ENCODE assay signal across 7 cellular contexts in the genomic region with DNA sequence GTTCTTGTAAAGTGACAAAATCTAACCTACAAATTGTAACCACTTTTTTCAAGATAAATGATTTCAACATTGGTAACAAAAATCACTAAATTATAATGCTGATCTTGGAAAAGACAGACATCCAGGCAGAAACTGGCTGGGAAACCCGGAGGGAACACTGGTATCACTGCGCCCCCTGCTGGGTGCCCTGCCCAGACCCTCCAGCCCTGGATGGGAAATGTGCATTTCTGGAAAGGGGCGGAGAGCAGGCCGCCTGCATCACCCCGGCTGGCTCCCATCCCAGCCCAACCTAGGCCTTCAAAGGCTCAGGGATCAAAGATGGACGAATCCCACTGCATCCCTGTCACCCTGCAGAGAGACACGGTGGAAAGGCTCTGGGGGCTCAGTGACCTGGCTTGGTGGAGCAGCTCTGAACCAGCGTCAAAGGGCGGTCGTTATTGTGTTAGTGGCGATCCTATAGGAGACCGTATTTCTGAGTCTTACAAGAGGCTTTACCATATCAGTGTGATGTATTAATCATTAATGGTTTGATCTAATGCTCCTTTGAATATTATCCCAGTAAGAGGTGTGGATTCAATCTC. TPM values are rescaled to one million over a fixed set of nuclear protein-coding genes. Genes with fewer than 3 reads are reported as not detected.
DNase-seq lines count a peak whose midpoint lies in the region; TF ChIP-seq lines count a peak whose summit lies in the region.

No MANE protein-coding gene starts in this region.

- no peaks in the 10 kb centered on the region for H3K9me3 Mint-ChIP-seq in MCF 10A (ENCODE audit: unreplicated experiment)
- H3K9me3 Mint-ChIP-seq in activated T-helper 2 cell treated with anti-CD3 and anti-CD28 coated beads, Interferon-gamma antibody, Interleukin-2, Interleukin-4, amounts not matched to agents 10 μg/mL and 5 μg/mL and 100 μg/mL, durations not matched to agents 14 hours and 24 hours and 36 hours: no peaks in the 10 kb centered on the region

- H3K4me3 ChIP-seq in smooth muscle cell: no peak overlapping the region

- no peaks in the 10 kb centered on the region for H3K9me3 ChIP-seq in smooth muscle cell (replicated peaks; ENCODE audit: low read depth)

- no peaks in the 10 kb centered on the region for H3K27me3 Mint-ChIP-seq in MCF 10A (ENCODE audit: insufficient read depth, unreplicated experiment)
- H3K27me3 Mint-ChIP-seq in activated T-helper 2 cell treated with anti-CD3 and anti-CD28 coated beads, Interferon-gamma antibody, Interleukin-2, Interleukin-4, amounts not matched to agents 10 μg/mL and 5 μg/mL and 100 μg/mL, durations not matched to agents 14 hours and 24 hours and 36 hours (ENCODE audit: low read depth): no peaks in the 10 kb centered on the region

- H3K4me1 ChIP-seq in smooth muscle cell (ENCODE audit: low read depth): no peaks in the 10 kb centered on the region

- H3K9ac ChIP-seq in smooth muscle cell (ENCODE audit: low read depth): no peak overlapping the region

- CTCF ChIA-PET in MCF 10A (lab: Yijun Ruan, JAX): interaction anchor here (0.6 to 4.3 kb wide), 31 partner anchors 10 to 417 kb away, joined by 3 to 41 read pairs (median 4); no protein-coding TSS in a partner anchor

- H3K4me1 Mint-ChIP-seq in MCF 10A (ENCODE audit: insufficient read depth, unreplicated experiment): no peaks in the 10 kb centered on the region
- no peaks in the 10 kb centered on the region for H3K4me1 Mint-ChIP-seq in activated T-helper 2 cell treated with anti-CD3 and anti-CD28 coated beads, Interferon-gamma antibody, Interleukin-2, Interleukin-4, amounts not matched to agents 10 μg/mL and 5 μg/mL and 100 μg/mL, durations not matched to agents 14 hours and 24 hours and 36 hours (ENCODE audit: low read depth)

- no peak overlapping the region for H3K4me3 Mint-ChIP-seq in MCF 10A (ENCODE audit: unreplicated experiment)
- no peak overlapping the region for H3K4me3 Mint-ChIP-seq in activated T-helper 2 cell treated with anti-CD3 and anti-CD28 coated beads, Interferon-gamma antibody, Interleukin-2, Interleukin-4, amounts not matched to agents 10 μg/mL and 5 μg/mL and 100 μg/mL, durations not matched to agents 14 hours and 24 hours and 36 hours (ENCODE audit: low read depth)

- TF ChIP-seq CTCF in MCF 10A (IDR thresholded peaks at IDR 0.05; ENCODE audit: unreplicated experiment) (peak; percentile 88), smooth muscle cell (IDR thresholded peaks at IDR 0.05; ENCODE audit: borderline replicate concordance, insufficient read depth, poor library complexity, severe bottlenecking) (peak; percentile 92)

- H3K27ac ChIP-seq in smooth muscle cell (ENCODE audit: low read depth): no peak overlapping the region

- H3K4me2 ChIP-seq in smooth muscle cell: no peak overlapping the region

- H3F3A ChIP-seq in smooth muscle cell (ENCODE audit: low read depth): no peaks in the 10 kb centered on the region

- DNase-seq in GM03348 (ENCODE audit: low spot score): peak; percentile 95
- peak; percentile 18 for DNase-seq in NCI-H1048 (lab: John Stamatoyannopoulos, UW)
- peak; percentile 46 for DNase-seq in T-helper 9 cell
- DNase-seq in MCF 10A (ENCODE audit: unreplicated experiment): peak; percentile 83
- peak; percentile 96 for DNase-seq in iPS-NIHi11 (ENCODE audit: low spot score)
- peak; percentile 62 for DNase-seq in smooth muscle cell (lab: John Stamatoyannopoulos, UW; ENCODE audit: unreplicated experiment)
- no peak for DNase-seq in activated T-helper 2 cell treated with anti-CD3 and anti-CD28 coated beads, Interferon-gamma antibody, Interleukin-2, Interleukin-4, amounts not matched to agents 10 μg/mL and 5 μg/mL and 100 μg/mL, durations not matched to agents 14 hours and 24 hours and 36 hours (ENCODE audit: low spot score)

- WGBS in smooth muscle cell (ENCODE audit: low lambda C conversion rate): 56% methylated on average over 12 of the region's 12 CpGs

- intact Hi-C loops in MCF 10A (cut with micrococcal nuclease): loop anchor here (1.0 to 2.0 kb wide), 3 partner anchors 128 to 161 kb away; no protein-coding TSS in a partner anchor
- intact Hi-C loops in activated T-helper 2 cell treated with anti-CD3 and anti-CD28 coated beads, Interferon-gamma antibody, Interleukin-2, Interleukin-4, amounts not matched to agents 10 μg/mL and 5 μg/mL and 100 μg/mL, durations not matched to agents 14 hours and 24 hours and 36 hours (cut with micrococcal nuclease): loop anchor here (1.0 to 2.0 kb wide), 2 partner anchors 161 to 226 kb away; no protein-coding TSS in a partner anchor

- no peak overlapping the region for H3K27ac Mint-ChIP-seq in MCF 10A (ENCODE audit: low read depth, unreplicated experiment)
- H3K27ac Mint-ChIP-seq in activated T-helper 2 cell treated with anti-CD3 and anti-CD28 coated beads, Interferon-gamma antibody, Interleukin-2, Interleukin-4, amounts not matched to agents 10 μg/mL and 5 μg/mL and 100 μg/mL, durations not matched to agents 14 hours and 24 hours and 36 hours: no peak overlapping the region

- POLR2A ChIA-PET in MCF 10A (lab: Yijun Ruan, JAX): no interaction called here

- H3K36me3 ChIP-seq in smooth muscle cell (ENCODE audit: low read depth): no peaks in the 10 kb centered on the region

- no peaks in the 10 kb centered on the region for H3K27me3 ChIP-seq in smooth muscle cell (ENCODE audit: low read depth)

- no peak overlapping the region for H2AFZ ChIP-seq in smooth muscle cell (ENCODE audit: low read depth)

- no peaks in the 10 kb centered on the region for H3K79me2 ChIP-seq in smooth muscle cell (ENCODE audit: low read depth)

- no TSS peak for BruUV-seq in MCF 10A (replicated peaks; lab: Mats Ljungman, UMichigan)

- peaks cover 28% of the 10 kb centered on the region for H3K36me3 Mint-ChIP-seq in MCF 10A (ENCODE audit: insufficient read depth, unreplicated experiment)
- H3K36me3 Mint-ChIP-seq in activated T-helper 2 cell treated with anti-CD3 and anti-CD28 coated beads, Interferon-gamma antibody, Interleukin-2, Interleukin-4, amounts not matched to agents 10 μg/mL and 5 μg/mL and 100 μg/mL, durations not matched to agents 14 hours and 24 hours and 36 hours (ENCODE audit: low read depth): peaks cover 5% of the 10 kb centered on the region

- H4K20me1 ChIP-seq in smooth muscle cell (ENCODE audit: low read depth): no peaks in the 10 kb centered on the region

RNA-seq across cellular contexts. Expression of a gene that starts 37.3 kb away (rescaled TPM):
- total RNA-seq in MCF 10A (2022) (17.9 TPM in 2 replicates), smooth muscle cell (25.0 and 25.9 TPM in 2 replicates)
- 23.9 and 27.9 TPM in 2 replicates for polyA plus RNA-seq in smooth muscle cell
- total RNA-seq in activated T-helper 2 cell treated with anti-CD3 and anti-CD28 coated beads, Interferon-gamma antibody, Interleukin-2, Interleukin-4, amounts not matched to agents 10 μg/mL and 5 μg/mL and 100 μg/mL, durations not matched to agents 14 hours and 24 hours and 36 hours: 28.4 and 29.9 TPM in 2 replicates

RNA-seq across cellular contexts. Expression of a gene that starts 37.3 kb away (rescaled TPM):
- total RNA-seq in MCF 10A (2022) (23.2 and 24.4 TPM in 2 replicates), smooth muscle cell (16.6 and 18.7 TPM in 2 replicates)
- 5.0 and 8.4 TPM in 2 replicates for polyA plus RNA-seq in smooth muscle cell
- total RNA-seq in activated T-helper 2 cell treated with anti-CD3 and anti-CD28 coated beads, Interferon-gamma antibody, Interleukin-2, Interleukin-4, amounts not matched to agents 10 μg/mL and 5 μg/mL and 100 μg/mL, durations not matched to agents 14 hours and 24 hours and 36 hours: 25.6 and 28.2 TPM in 2 replicates
